22 cellular contexts compared by ENCODE assay signal in the genomic region with DNA sequence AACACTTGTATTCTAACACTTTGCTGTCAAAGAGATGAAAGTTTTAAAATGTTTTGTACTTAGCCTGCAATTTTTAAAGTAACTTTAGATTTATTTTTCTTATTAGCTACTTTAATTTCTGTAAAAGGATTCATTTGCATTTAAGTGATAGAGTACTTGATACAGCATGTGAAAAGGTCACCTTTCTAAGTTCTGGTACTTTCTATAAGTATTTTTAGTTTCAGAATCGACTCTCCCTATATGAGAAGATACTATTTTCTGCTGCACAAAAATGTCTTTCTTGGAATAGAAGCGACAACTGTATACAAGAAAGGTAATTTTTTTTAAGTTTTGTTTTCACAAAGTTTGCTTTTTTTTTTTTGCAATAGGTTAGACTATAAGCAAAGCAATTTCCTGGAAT.
"Had no signal": no experiment of that assay in that cellular context is flagged by ENCODE, and none has a peak within 500 bp of the region (broad histone marks: within the 10 kb centered on the region; RNA-seq: fewer than 3 reads in every experiment).

No MANE protein-coding gene starts in this region.

- H3K27me3 Mint-ChIP-seq: IgD-negative memory B cell, T-helper 17 cell had no signal

- ATAC-seq: K562, T-helper 17 cell had no signal

- H3K9ac ChIP-seq: KMS-11, SK-N-SH had no signal

- FAIRE-seq: HTR-8/SVneo, K562, RCC 7860 had no signal

- H3K27ac ChIP-seq: HL-60, KMS-11, RWPE1 had no signal

- H3K27ac Mint-ChIP-seq: IgD-negative memory B cell, T-helper 17 cell had no signal

- H3K4me3 ChIP-seq: K562 had no signal

- DNase-seq: NCI-H1092, NCI-H1105 treated with DMSO at 0.1 percent for 48 hours, NCI-H1694 treated with DMSO at 0.1 percent for 48 hours, NCI-H1930, NCI-H2107, NCI-H2171, NCI-H226, NCI-H446, NCI-H510A, NCI-H524 treated with DMSO at 0.1 percent for 48 hours, NCI-H82, SHP77, SK-N-SH, T-helper 1 cell, T-helper 17 cell had no signal

- H3K4me2 ChIP-seq: KMS-11, SK-N-SH had no signal

- H3K4me3 Mint-ChIP-seq: IgD-negative memory B cell, T-helper 17 cell had no signal
